ENCODE assay signal across 17 cellular contexts in genomic region chr2:112686348-112687217, GRCh38. TPM values are rescaled to one million over a fixed set of nuclear protein-coding genes. Genes with fewer than 3 reads are reported as not detected.
DNase-seq lines count a peak whose midpoint lies in the region; ATAC-seq and TF ChIP-seq lines count a peak whose summit lies in the region.
"Had no signal": no experiment of that assay in that cellular context is flagged by ENCODE, and none has a peak within 500 bp of the region (broad histone marks: within the 10 kb centered on the region; RNA-seq: fewer than 3 reads in every experiment).

No MANE protein-coding gene starts in this region.

- CTCF ChIA-PET in GM10248 (lab: Yijun Ruan, JAX), result interaction anchor here (1.0 to 6.0 kb wide), 13 partner anchors 9 to 198 kb away, joined by 3 to 67 read pairs (median 6); no protein-coding TSS in a partner anchor

- H3K4me3 Mint-ChIP-seq in HFFc6, result no peak overlapping the region
- H3K4me3 Mint-ChIP-seq: natural killer cell had no signal

- no peaks in the 10 kb centered on the region; the same call in 1 of the 2 replicates for H3K27me3 Mint-ChIP-seq in HFFc6 (ENCODE audit: insufficient read depth)

- POLR2A ChIA-PET in GM10248 (lab: Yijun Ruan, JAX), result interaction anchor here (1.6 kb wide), 1 partner anchor 41 kb away, joined by 5 read pairs; the partner anchor contains the start of gene SLC20A1

- ATAC-seq in HG02885 (IDR thresholded peaks at IDR 0.05; ENCODE audit: poor library complexity, unreplicated experiment), result peak; percentile 55
- no peak for ATAC-seq in GM18505 (IDR thresholded peaks at IDR 0.05; ENCODE audit: unreplicated experiment)
- ATAC-seq: body of pancreas, left ventricle myocardium superior, natural killer cell had no signal

- TF ChIP-seq CTCF in GM10248 (IDR thresholded peaks at IDR 0.05; ENCODE audit: control extremely low read depth, extremely low read depth, low read depth, missing control alignments) (no peak), HFFc6 (IDR thresholded peaks at IDR 0.05) (no peak)

- no peaks in the 10 kb centered on the region for H3K36me3 Mint-ChIP-seq in HFFc6 (ENCODE audit: low read depth)
- H3K36me3 Mint-ChIP-seq: natural killer cell had no signal

- no peaks in the 10 kb centered on the region for H3K9me3 Mint-ChIP-seq in HFFc6
- H3K9me3 Mint-ChIP-seq: natural killer cell had no signal

- no peak for TF ChIP-seq POLR2A in GM18505 (IDR thresholded peaks at IDR 0.05; ENCODE audit: borderline replicate concordance, extremely low read depth, insufficient read depth, insufficient read length)

- no peak overlapping the region for H3K27ac Mint-ChIP-seq in HFFc6
- H3K27ac Mint-ChIP-seq: natural killer cell had no signal

- peaks cover 26% of the 10 kb centered on the region for H3K4me1 Mint-ChIP-seq in HFFc6 (ENCODE audit: low read depth)

- peak; percentile 35 for DNase-seq in GM10248 (ENCODE audit: extremely low spot score)
- DNase-seq in RPMI8226, result peak; percentile 84
- DNase-seq in mesenteric fat pad (ENCODE audit: low spot score), result peak; percentile 76
- DNase-seq in LoVo (ENCODE audit: low spot score), result no peak
- DNase-seq in COLO668 (lab: John Stamatoyannopoulos, UW; ENCODE audit: unreplicated experiment), result no peak
- no peak for DNase-seq in HFFc6
- DNase-seq: activated naive CD4-positive, alpha-beta T cell treated with Interleukin-2 at 50 U/mL for 16 hours; BE2C; body of pancreas; left ventricle myocardium superior; natural killer cell; NCI-H2029 treated with DMSO at 0.1 percent for 48 hours had no signal

RNA-seq across cellular contexts. Expression of gene NT5DC4, which starts 34.2 kb away (rescaled TPM):
- total RNA-seq in mesenteric fat pad, result not detected
- total RNA-seq in HFFc6 (2021; fragmentation: NEBNext Ultra II Directional; extraction: Animal tissue kit (Norgen Biotek cat#: 25700)), result not detected
- total RNA-seq: body of pancreas, dermis microvascular lymphatic vessel endothelial cell, fibroblast of lung, left ventricle myocardium superior, SJSA1 had no signal

RNA-seq across cellular contexts. Expression of gene SLC20A1, which starts 40.8 kb away (rescaled TPM):
- total RNA-seq in mesenteric fat pad, result 46.5 TPM
- total RNA-seq in HFFc6 (2021; fragmentation: NEBNext Ultra II Directional; extraction: Animal tissue kit (Norgen Biotek cat#: 25700)), result 100 to 1,000 TPM; 147 to 225 (median 195) TPM

Comparison
In these comparisons a context has a peak if more than half of its experiments do, and no peak if none do; other contexts are left out.
1. DNase-seq: peak in GM10248 (single experiment), RPMI8226 (single experiment) and mesenteric fat pad (single experiment); none in LoVo (single experiment), COLO668 (single experiment) and HFFc6 (single experiment).